8 cellular contexts compared by ENCODE assay signal in the genomic region with DNA sequence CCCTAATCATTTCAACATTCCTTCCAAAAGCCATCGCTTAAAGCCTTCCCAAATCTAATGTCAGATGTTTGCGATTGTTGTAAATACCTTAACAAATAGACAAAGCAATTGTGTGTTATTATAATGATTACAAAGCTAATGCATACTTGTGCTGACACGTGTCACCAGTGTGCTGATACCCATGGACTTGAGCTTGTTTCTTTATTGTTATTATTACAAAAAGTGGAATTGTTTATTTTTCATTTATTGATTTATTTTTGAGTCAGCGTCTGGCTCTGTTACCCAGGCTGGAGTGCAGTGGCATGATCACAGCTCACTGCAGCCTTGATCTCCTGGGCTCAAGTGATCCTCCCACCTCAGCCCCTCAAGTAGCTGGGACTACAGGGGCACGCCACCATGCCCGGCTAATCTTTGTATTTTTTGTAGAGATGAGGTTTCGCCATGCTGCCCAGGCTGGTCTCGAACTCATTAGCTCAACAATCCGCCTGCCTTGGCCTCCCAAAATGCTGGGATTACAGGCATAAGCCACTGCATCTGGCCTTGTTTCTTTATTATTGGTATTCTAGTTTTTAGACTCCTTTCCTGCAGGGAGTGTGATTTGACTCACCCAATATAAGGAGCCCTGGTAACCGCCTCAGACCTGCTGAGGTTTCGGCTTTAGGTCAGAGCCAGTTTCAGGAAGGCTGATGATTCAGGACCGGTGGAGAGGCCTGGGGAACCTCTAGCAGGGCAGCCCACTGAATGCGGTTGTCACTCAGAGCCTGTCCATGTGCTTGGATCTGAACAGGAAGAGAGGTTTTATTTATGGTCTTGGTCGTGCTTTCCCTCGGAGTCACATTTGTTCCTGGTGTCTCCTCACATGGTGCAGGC. TPM values are rescaled to one million over a fixed set of nuclear protein-coding genes. Genes with fewer than 3 reads are reported as not detected.
DNase-seq lines count a peak whose midpoint lies in the region; ATAC-seq and TF ChIP-seq lines count a peak whose summit lies in the region.

No MANE protein-coding gene starts in this region.

- TF ChIP-seq CTCF in nephron (IDR thresholded peaks at IDR 0.05; ENCODE audit: unreplicated experiment in 3 of 3) (no peak), neural progenitor cell (IDR thresholded peaks at IDR 0.05) (no peak), progenitor cell of endocrine pancreas (IDR thresholded peaks at IDR 0.05; ENCODE audit: unreplicated experiment) (no peak)

- H3K36me3 Mint-ChIP-seq in nephron (ENCODE audit: low read depth) (peaks cover 1% of the 10 kb centered on the region), neural progenitor cell (no peaks in the 10 kb centered on the region), progenitor cell of endocrine pancreas (ENCODE audit: insufficient read depth) (no peaks in the 10 kb centered on the region)

- H3K27ac ChIP-seq in GM23248 (no peak overlapping the region), SK-N-MC (peak overlapping the region; percentile 21; the same call in 1 of the 2 replicates), neural progenitor cell (no peak overlapping the region)

- H3K4me3 ChIP-seq in GM23248 (no peak overlapping the region), SK-N-MC (no peak overlapping the region), neural progenitor cell (no peak overlapping the region)

- no peaks in the 10 kb centered on the region for H3K36me3 ChIP-seq in GM23248 (ENCODE audit: low read depth)
- H3K36me3 ChIP-seq in SK-N-MC (ENCODE audit: insufficient read depth, low read length) = no peaks in the 10 kb centered on the region
- H3K36me3 ChIP-seq in neural progenitor cell = no peaks in the 10 kb centered on the region

- peaks cover 7% of the 10 kb centered on the region for H3K27me3 Mint-ChIP-seq in nephron (ENCODE audit: low read depth)
- H3K27me3 Mint-ChIP-seq in neural progenitor cell (ENCODE audit: insufficient read depth, low read depth) = peaks cover 19% of the 10 kb centered on the region
- H3K27me3 Mint-ChIP-seq in progenitor cell of endocrine pancreas = no peaks in the 10 kb centered on the region

- DNase-seq in GM23248 (peak; percentile 5), SK-N-MC (ENCODE audit: low read depth, low spot score) (no peak), neural progenitor cell (ENCODE audit: low spot score) (no peak), HCEC 1CT (no peak), progenitor cell of endocrine pancreas (ENCODE audit: low spot score, unreplicated experiment) (no peak), putamen (ENCODE audit: low spot score) (no peak)

- H3K4me2 ChIP-seq in GM23248 (ENCODE audit: unreplicated experiment) (no peak overlapping the region), neural progenitor cell (no peak overlapping the region)

- H3K79me2 ChIP-seq in GM23248 (ENCODE audit: insufficient read depth) (peaks cover 11% of the 10 kb centered on the region), neural progenitor cell (ENCODE audit: low read depth) (peaks cover 9% of the 10 kb centered on the region)

- no peak overlapping the region for H3K9ac ChIP-seq in GM23248
- no peak overlapping the region for H3K9ac ChIP-seq in SK-N-MC (ENCODE audit: insufficient read length)
- no peak overlapping the region for H3K9ac ChIP-seq in neural progenitor cell

- in situ Hi-C loops in GM23248 (cut with MboI) = no loop called here

- H3K4me1 Mint-ChIP-seq in nephron = peaks cover 31% of the 10 kb centered on the region
- H3K4me1 Mint-ChIP-seq in neural progenitor cell = peaks cover 23% of the 10 kb centered on the region
- peaks cover 22% of the 10 kb centered on the region for H3K4me1 Mint-ChIP-seq in progenitor cell of endocrine pancreas (ENCODE audit: low read depth)

- 82 to 83% methylated on average over 15 of the region's 15 CpGs for WGBS in GM23248 (ENCODE audit: low coverage in 1 of 2, low lambda C conversion rate in 2 of 2, missing lambda C conversion rate in 2 of 2), 2 experiments

- H3K27me3 ChIP-seq in GM23248 (replicated peaks; ENCODE audit: insufficient read depth) (no peaks in the 10 kb centered on the region), neural progenitor cell (no peaks in the 10 kb centered on the region)

- peak; percentile 83 for ATAC-seq in GM18502 (IDR thresholded peaks at IDR 0.05; ENCODE audit: poor library complexity, unreplicated experiment)

- H3K27ac Mint-ChIP-seq in nephron (peak overlapping the region; percentile 97 to 99 (median 99)), neural progenitor cell (no peak overlapping the region), progenitor cell of endocrine pancreas (no peak overlapping the region)

- no peak overlapping the region for H2AFZ ChIP-seq in GM23248
- H2AFZ ChIP-seq in neural progenitor cell (replicated peaks) = no peak overlapping the region

- H3K4me1 ChIP-seq in GM23248 (ENCODE audit: insufficient read depth) (peaks cover 6% of the 10 kb centered on the region; the same call in 1 of the 2 replicates), neural progenitor cell (peaks cover 12% of the 10 kb centered on the region)

- H3K9me3 ChIP-seq in GM23248 (ENCODE audit: low read depth) = no peaks in the 10 kb centered on the region
- H3K9me3 ChIP-seq in SK-N-MC (ENCODE audit: low read depth, low read length) = no peaks in the 10 kb centered on the region
- H3K9me3 ChIP-seq in neural progenitor cell (ENCODE audit: low read depth) = no peaks in the 10 kb centered on the region

- peaks cover 2% of the 10 kb centered on the region for H3K9me3 Mint-ChIP-seq in nephron
- no peaks in the 10 kb centered on the region for H3K9me3 Mint-ChIP-seq in neural progenitor cell
- H3K9me3 Mint-ChIP-seq in progenitor cell of endocrine pancreas (ENCODE audit: low read depth) = peaks cover 4% of the 10 kb centered on the region

- no peaks in the 10 kb centered on the region for H3K9me2 ChIP-seq in GM23248 (ENCODE audit: insufficient read depth)

- H3F3A ChIP-seq in GM23248 (ENCODE audit: insufficient read depth) (peaks cover 20% of the 10 kb centered on the region), neural progenitor cell (ENCODE audit: low read depth) (peaks cover 21% of the 10 kb centered on the region)

- H4K20me1 ChIP-seq in GM23248 (ENCODE audit: insufficient read depth) (no peaks in the 10 kb centered on the region), neural progenitor cell (ENCODE audit: low read depth) (no peaks in the 10 kb centered on the region)

- H3K4me3 Mint-ChIP-seq in nephron (peak overlapping the region; percentile 62 to 92 (median 70)), neural progenitor cell (no peak overlapping the region), progenitor cell of endocrine pancreas (ENCODE audit: low read depth) (no peak overlapping the region)

RNA-seq across cellular contexts. Expression of gene FBXO17, which starts 2.1 kb away (rescaled TPM):
- total RNA-seq in GM23248 (2014; rRNA removed; shearing (Covaris generic)) = 36.4 and 47.6 TPM in 2 replicates
- polyA plus RNA-seq in GM23248 (2016; fragmentation: Nextera tagmentation; extraction: Ambion mirVana) = 30.3 and 30.9 TPM in 2 replicates
- 8.3 and 24.9 TPM in 2 replicates for total RNA-seq in neural progenitor cell (ENCODE audit: low replicate concordance)
- total RNA-seq in progenitor cell of endocrine pancreas = 24.1 and 27.1 TPM in 2 replicates

RNA-seq across cellular contexts. Expression of gene MRPS12, which starts 46.9 kb away (rescaled TPM):
- total RNA-seq in GM23248 (2014; rRNA removed; shearing (Covaris generic)) = 18.8 and 33.5 TPM in 2 replicates
- 68.9 and 69.6 TPM in 2 replicates for polyA plus RNA-seq in GM23248 (2016; fragmentation: Nextera tagmentation; extraction: Ambion mirVana)
- total RNA-seq in neural progenitor cell (ENCODE audit: low replicate concordance) = 9.2 and 23.9 TPM in 2 replicates
- 26.7 and 26.8 TPM in 2 replicates for total RNA-seq in progenitor cell of endocrine pancreas

RNA-seq across cellular contexts. Expression of gene SARS2, which starts 47.1 kb away (rescaled TPM):
- total RNA-seq in GM23248 (2014; rRNA removed; shearing (Covaris generic)) = 18.0 and 33.2 TPM in 2 replicates
- polyA plus RNA-seq in GM23248 (2016; fragmentation: Nextera tagmentation; extraction: Ambion mirVana) = 18.4 and 20.0 TPM in 2 replicates
- total RNA-seq in neural progenitor cell (ENCODE audit: low replicate concordance) (45.8 and 63.6 TPM in 2 replicates), progenitor cell of endocrine pancreas (68.2 and 74.7 TPM in 2 replicates)

RNA-seq across cellular contexts. Expression of gene FBXO27, which starts 54.7 kb away (rescaled TPM):
- total RNA-seq in GM23248 (2014; rRNA removed; shearing (Covaris generic)) = 0.54 and 2.8 TPM in 2 replicates
- 2.1 and 4.0 TPM in 2 replicates for polyA plus RNA-seq in GM23248 (2016; fragmentation: Nextera tagmentation; extraction: Ambion mirVana)
- total RNA-seq in neural progenitor cell (ENCODE audit: low replicate concordance) = 3.1 and 7.9 TPM in 2 replicates
- total RNA-seq in progenitor cell of endocrine pancreas = 10.3 and 14.6 TPM in 2 replicates

Comparison
In these comparisons a context has a peak if more than half of its experiments do, and no peak if none do; other contexts are left out.
1. H3K27ac Mint-ChIP-seq: peak in nephron (3 of 3); none in neural progenitor cell (single experiment) and progenitor cell of endocrine pancreas (single experiment).
2. H3K4me3 Mint-ChIP-seq: peak in nephron (3 of 3); none in neural progenitor cell (single experiment) and progenitor cell of endocrine pancreas (single experiment).